ENCODE assay signal across 14 cellular contexts in genomic region chr15:39188930-39189329, GRCh38.
DNase-seq lines count a peak whose midpoint lies in the region; ATAC-seq and TF ChIP-seq lines count a peak whose summit lies in the region.
"Had no signal": no experiment of that assay in that cellular context is flagged by ENCODE, and none has a peak within 500 bp of the region (broad histone marks: within the 10 kb centered on the region; RNA-seq: fewer than 3 reads in every experiment).

No MANE protein-coding gene starts in this region.

- H4K20me1 ChIP-seq in PC-3 (ENCODE audit: low read length): no peaks in the 10 kb centered on the region
- no peaks in the 10 kb centered on the region for H4K20me1 ChIP-seq in H9 (ENCODE audit: control insufficient read depth, insufficient read depth, insufficient read length)

- TF ChIP-seq CTCF in PC-3 (conservative IDR thresholded peaks at IDR 0.05; ENCODE audit: low read depth, low read length) (no peak), H9 (conservative IDR thresholded peaks at IDR 0.05) (no peak)

- peak overlapping the region; percentile 25 for H3K4me2 ChIP-seq in PC-3 (ENCODE audit: low read length)
- H3K4me2 ChIP-seq in mesendoderm (ENCODE audit: low read length): no peak overlapping the region
- no peak overlapping the region for H3K4me2 ChIP-seq in H9 (ENCODE audit: insufficient read depth, insufficient read length, low read length)

- no CpG with 5 or more reads among the region's 3 CpGs for WGBS in mesendoderm (ENCODE audit: extremely low coverage, insufficient coverage, low lambda C conversion rate)
- WGBS in H9 (ENCODE audit: extremely low coverage, insufficient read length, low lambda C conversion rate): no CpG with 5 or more reads among the region's 3 CpGs

- H3K23me2 ChIP-seq in H9 (ENCODE audit: insufficient read length, low read depth, low read length, poor library complexity, severe bottlenecking): no peaks in the 10 kb centered on the region

- H2BK12ac ChIP-seq in H9 (ENCODE audit: insufficient read length, low read depth, low read length): no peak overlapping the region

- no peaks in the 10 kb centered on the region for H3K9me3 ChIP-seq in PC-3 (ENCODE audit: low read length)
- no peaks in the 10 kb centered on the region for H3K9me3 ChIP-seq in H9 (ENCODE audit: control insufficient read depth, low read depth, low read length)

- H3K4me1 Mint-ChIP-seq in H9: peaks cover 2% of the 10 kb centered on the region in 2 experiments; a peak in 2 of 4 replicates
- H3K4me1 Mint-ChIP-seq: T-helper 17 cell had no signal

- H2AK5ac ChIP-seq in mesendoderm (ENCODE audit: low read length) (no peak overlapping the region), H9 (ENCODE audit: insufficient read length, low read length) (no peak overlapping the region)

- POLR2A ChIA-PET in PC-3 (lab: Charles Lee; ENCODE audit: unreplicated experiment): no interaction called here

- BruUV-seq in PC-3 (replicated peaks; lab: Mats Ljungman, UMichigan): no TSS peak

- no peak overlapping the region for H3K14ac ChIP-seq in H9 (ENCODE audit: insufficient read depth, low read length)

- H3K27ac Mint-ChIP-seq in H9: no peak overlapping the region
- H3K27ac Mint-ChIP-seq: CD4-positive, alpha-beta T cell; T-helper 17 cell had no signal

- H3K4me3 Mint-ChIP-seq in H9: no peak overlapping the region
- H3K4me3 Mint-ChIP-seq: CD4-positive, alpha-beta T cell; T-helper 17 cell had no signal

- H4K8ac ChIP-seq in mesendoderm (ENCODE audit: low read depth, low read length) (no peak overlapping the region), H9 (replicated peaks; ENCODE audit: insufficient read length, low read depth, low read length) (no peak overlapping the region)

- peak overlapping the region; percentile 89 for H3K27ac ChIP-seq in PC-3 (ENCODE audit: low read length)
- no peak overlapping the region for H3K27ac ChIP-seq in mesendoderm (ENCODE audit: low read depth, low read length)
- H3K27ac ChIP-seq in H9 (ENCODE audit: insufficient read length, low read depth, low read length): no peak overlapping the region

- H3K36me3 Mint-ChIP-seq in H9 (ENCODE audit: insufficient read depth in 1 of 3, low read depth in 3 of 3): no peaks in the 10 kb centered on the region

- H3K27me3 Mint-ChIP-seq in H9 (ENCODE audit: low read depth): no peaks in the 10 kb centered on the region; the same call in 1 of the 2 replicates

- H3K9me3 Mint-ChIP-seq in H9: no peaks in the 10 kb centered on the region
- H3K9me3 Mint-ChIP-seq: CD4-positive, alpha-beta T cell had no signal

- H2BK20ac ChIP-seq in H9 (ENCODE audit: low read depth, low read length, poor library complexity, severe bottlenecking): no peak overlapping the region

- intact Hi-C loops in PC-3 (cut with micrococcal nuclease): no loop called here

- H4K91ac ChIP-seq in H9 (ENCODE audit: insufficient read length, low read depth, low read length): no peak overlapping the region

- no peak overlapping the region for H2AFZ ChIP-seq in PC-3 (ENCODE audit: low read length)
- H2AFZ ChIP-seq in H9 (ENCODE audit: low read length): no peak overlapping the region

- H2BK120ac ChIP-seq in mesendoderm (ENCODE audit: low read depth, low read length) (no peak overlapping the region), H9 (ENCODE audit: low read depth, low read length, poor library complexity, severe bottlenecking) (no peak overlapping the region)

- no peak overlapping the region for H3T11ph ChIP-seq in H9 (ENCODE audit: low read length)

- H2BK15ac ChIP-seq in mesendoderm (replicated peaks; ENCODE audit: low read depth) (no peak overlapping the region), H9 (ENCODE audit: low read depth, low read length) (no peak overlapping the region)

- DNase-seq in Caki2 (ENCODE audit: low read depth) (peak; percentile 27), PC-3 (peak; percentile 97), dedifferentiated amniotic fluid mesenchymal stem cell (ENCODE audit: extremely low spot score) (peak; percentile 34), mesendoderm (peak; percentile 30), NCI-H82 treated with DMSO at 0.1 percent for 48 hours (lab: John Stamatoyannopoulos, UW; ENCODE audit: unreplicated experiment) (no peak), H9 (no peak), D341Med (ENCODE audit: low spot score) (no peak)
- DNase-seq: CD4-positive, alpha-beta T cell; erythroblast; NCI-H1417; NCI-H82; T-helper 17 cell had no signal

- H3K9ac ChIP-seq in PC-3 (ENCODE audit: low read length) (peak overlapping the region; percentile 42), mesendoderm (ENCODE audit: low read length) (no peak overlapping the region), H9 (ENCODE audit: extremely low read depth, insufficient read length, low read length) (no peak overlapping the region)

- H2BK5ac ChIP-seq in mesendoderm (ENCODE audit: low read length) (no peak overlapping the region), H9 (ENCODE audit: insufficient read length, low read length) (no peak overlapping the region)

- H3K4me1 ChIP-seq in PC-3 (ENCODE audit: insufficient read depth, low read length) (peaks cover 75% of the 10 kb centered on the region), mesendoderm (ENCODE audit: control insufficient read depth, low read depth, low read length) (no peaks in the 10 kb centered on the region), H9 (ENCODE audit: insufficient read depth, low read length) (no peaks in the 10 kb centered on the region)

- ATAC-seq in PC-3: peak; percentile 62
- ATAC-seq in HG03469 (IDR thresholded peaks at IDR 0.05; ENCODE audit: unreplicated experiment): no peak
- ATAC-seq: left lobe of liver, T-helper 17 cell had no signal

- H3F3A ChIP-seq in PC-3 (ENCODE audit: low read length, unreplicated experiment): peaks cover 5% of the 10 kb centered on the region

- H3K18ac ChIP-seq in mesendoderm (ENCODE audit: low read length) (no peak overlapping the region), H9 (ENCODE audit: insufficient read length, low read depth, low read length) (no peak overlapping the region)

- CTCF ChIA-PET in PC-3 (lab: Charles Lee): no interaction called here

- H3K79me2 ChIP-seq in PC-3 (ENCODE audit: low read length) (peaks cover 2% of the 10 kb centered on the region; the same call in 1 of the 2 replicates), mesendoderm (ENCODE audit: control insufficient read depth, insufficient read depth, low read length) (no peaks in the 10 kb centered on the region), H9 (ENCODE audit: insufficient read depth, low read length) (no peaks in the 10 kb centered on the region)

- in situ Hi-C loops in Caki2 (cut with HindIII; ENCODE audit: low pct_unique_long_range_greater_than_20kb, low sequenced_read_pairs): no loop called here

- no peak overlapping the region for H3K4me3 ChIP-seq in PC-3 (ENCODE audit: low read length)
- H3K4me3 ChIP-seq in mesendoderm (ENCODE audit: low read length): no peak overlapping the region

- H3K79me1 ChIP-seq in mesendoderm (ENCODE audit: low read length) (no peaks in the 10 kb centered on the region), H9 (ENCODE audit: insufficient read depth, low read depth, low read length, poor library complexity, severe bottlenecking) (no peaks in the 10 kb centered on the region)

- H3K9me2 ChIP-seq in PC-3 (replicated peaks; ENCODE audit: low read length): no peaks in the 10 kb centered on the region

- H4K5ac ChIP-seq in mesendoderm (ENCODE audit: low read length): no peak overlapping the region
- no peak overlapping the region for H4K5ac ChIP-seq in H9 (ENCODE audit: insufficient read length, low read depth, low read length)

- no peak overlapping the region for H3K4ac ChIP-seq in mesendoderm (ENCODE audit: low read depth, low read length)
- H3K4ac ChIP-seq in H9 (ENCODE audit: low read depth, low read length): no peak overlapping the region

- H3K36me3 ChIP-seq in PC-3 (ENCODE audit: low read depth, low read length) (no peaks in the 10 kb centered on the region), mesendoderm (ENCODE audit: control insufficient read depth, insufficient read depth, low read length) (no peaks in the 10 kb centered on the region)

- H3K23ac ChIP-seq in mesendoderm (ENCODE audit: low read length): no peak overlapping the region
- H3K23ac ChIP-seq in H9 (ENCODE audit: insufficient read length, low read depth, low read length): no peak overlapping the region

- no peak overlapping the region for H3K56ac ChIP-seq in mesendoderm (ENCODE audit: low read length)
- H3K56ac ChIP-seq in H9 (ENCODE audit: insufficient read length, low read depth, low read length): no peak overlapping the region

- H3K27me3 ChIP-seq in PC-3 (ENCODE audit: low read length): no peaks in the 10 kb centered on the region
- H3K27me3 ChIP-seq in mesendoderm (ENCODE audit: insufficient read depth, low read length, poor library complexity): no peaks in the 10 kb centered on the region
- H3K27me3 ChIP-seq in H9 (ENCODE audit: insufficient read depth, low read length): no peaks in the 10 kb centered on the region

Comparison
In these comparisons a context has a peak if more than half of its experiments do, and no peak if none do; other contexts are left out.
1. DNase-seq: peak in Caki2 (single experiment), PC-3 (single experiment), dedifferentiated amniotic fluid mesenchymal stem cell (single experiment) and mesendoderm (single experiment); none in NCI-H82 treated with DMSO at 0.1 percent for 48 hours (single experiment), H9 (single experiment) and D341Med (single experiment).